In genomic region chr2:168084267-168084781, GRCh38 we compare ENCODE assay signal across 1 cellular context.
TF ChIP-seq lines count a peak whose summit lies in the region.

No MANE protein-coding gene starts in this region.

TF ChIP-seq in WTC11, 78 proteins besides CTCF, POLR2A, EP300 and RAD21 (continued from another document):
- TF ChIP-seq ETV6 (CRISPR knock-in tag; IDR thresholded peaks at IDR 0.05): no peak
